ENCODE assay signal across 18 cellular contexts in genomic region chr11:112632866-112633505, GRCh38.
"Had no signal": no experiment of that assay in that cellular context is flagged by ENCODE, and none has a peak within 500 bp of the region (broad histone marks: within the 10 kb centered on the region; RNA-seq: fewer than 3 reads in every experiment).

No MANE protein-coding gene starts in this region.

- DNase-seq: activated CD4-positive, alpha-beta memory T cell treated with anti-CD3 and anti-CD28 coated beads, Interleukin-2, amount 10 ng/mL, durations not matched to agents 7 days and 5 days; activated CD4-positive, alpha-beta T cell treated with anti-CD3 and anti-CD28 coated beads for 4 hours; activated naive CD4-positive, alpha-beta T cell treated with anti-CD3 and anti-CD28 coated beads, Interleukin-2, amount 10 ng/mL, durations not matched to agents 7 days and 5 days; activated naive CD8-positive, alpha-beta T cell treated with anti-CD3 and anti-CD28 coated beads, Interleukin-2, amount 50 U/mL, for 24 hours; activated T-cell treated with anti-CD3 and anti-CD28 coated beads, Interleukin-2, amount 50 U/mL, for 24 hours; anterior cingulate cortex; effector CD8-positive, alpha-beta T cell; foreskin fibroblast; stimulated activated CD4-positive, alpha-beta T cell treated with anti-CD3 and anti-CD28 coated beads, Interleukin-1b, Interleukin-23, amount 100 ng/mL, for 48 hours; stimulated activated CD8-positive, alpha-beta memory T cell treated with anti-CD3 and anti-CD28 coated beads, Interleukin-4, amount 100 ng/mL, for 48 hours; stimulated activated naive CD4-positive, alpha-beta T cell; T-cell had no signal

- H3K4me2 ChIP-seq: hepatocyte had no signal

- H3K4me3 Mint-ChIP-seq: activated CD4-positive, alpha-beta memory T cell treated with anti-CD3 and anti-CD28 coated beads, Interleukin-2, amount 10 ng/mL, durations not matched to agents 7 days and 5 days; activated naive CD4-positive, alpha-beta T cell treated with anti-CD3 and anti-CD28 coated beads, Interleukin-2, amount 10 ng/mL, durations not matched to agents 7 days and 5 days; activated naive CD8-positive, alpha-beta T cell treated with anti-CD3 and anti-CD28 coated beads, Interleukin-2, amount 50 U/mL, for 24 hours; activated T-cell treated with anti-CD3 and anti-CD28 coated beads, Interleukin-2, amount 50 U/mL, for 24 hours; dendritic cell treated with granulocyte-macrophage colony-stimulating factor and Interleukin-4, amounts not matched to agents 40 ng/mL and 50 ng/mL, for 4 days; mesothelial cell of epicardium; natural killer cell treated with Interleukin-12 subunit alpha and Interleukin-12 subunit beta and Interleukin-15 and Interleukin-18, amount 100 ng/mL, for 72 hours; T-cell; WTC11 had no signal

- H3K4me3 ChIP-seq: hepatocyte, lung had no signal

- H3K4me1 Mint-ChIP-seq: activated CD4-positive, alpha-beta memory T cell treated with anti-CD3 and anti-CD28 coated beads, Interleukin-2, amount 10 ng/mL, durations not matched to agents 7 days and 5 days; activated naive CD4-positive, alpha-beta T cell treated with anti-CD3 and anti-CD28 coated beads, Interleukin-2, amount 10 ng/mL, durations not matched to agents 7 days and 5 days; activated naive CD8-positive, alpha-beta T cell treated with anti-CD3 and anti-CD28 coated beads, Interleukin-2, amount 50 U/mL, for 24 hours; T-cell had no signal

- H3K36me3 Mint-ChIP-seq: activated naive CD4-positive, alpha-beta T cell treated with anti-CD3 and anti-CD28 coated beads, Interleukin-2, amount 10 ng/mL, durations not matched to agents 7 days and 5 days; mesothelial cell of epicardium; natural killer cell treated with Interleukin-12 subunit alpha and Interleukin-12 subunit beta and Interleukin-15 and Interleukin-18, amount 100 ng/mL, for 72 hours; T-cell; WTC11 had no signal

- ATAC-seq: activated naive CD8-positive, alpha-beta T cell treated with anti-CD3 and anti-CD28 coated beads, Interleukin-2, amount 50 U/mL, for 24 hours; natural killer cell treated with Interleukin-12 subunit alpha and Interleukin-12 subunit beta and Interleukin-15 and Interleukin-18, amount 100 ng/mL, for 72 hours; T-cell; WTC11 had no signal

- H3K9me3 Mint-ChIP-seq: activated CD4-positive, alpha-beta memory T cell treated with anti-CD3 and anti-CD28 coated beads, Interleukin-2, amount 10 ng/mL, durations not matched to agents 7 days and 5 days; activated naive CD4-positive, alpha-beta T cell treated with anti-CD3 and anti-CD28 coated beads, Interleukin-2, amount 10 ng/mL, durations not matched to agents 7 days and 5 days; activated naive CD8-positive, alpha-beta T cell treated with anti-CD3 and anti-CD28 coated beads, Interleukin-2, amount 50 U/mL, for 24 hours; activated T-cell treated with anti-CD3 and anti-CD28 coated beads, Interleukin-2, amount 50 U/mL, for 24 hours; dendritic cell treated with granulocyte-macrophage colony-stimulating factor and Interleukin-4, amounts not matched to agents 40 ng/mL and 50 ng/mL, for 4 days; mesothelial cell of epicardium; natural killer cell treated with Interleukin-12 subunit alpha and Interleukin-12 subunit beta and Interleukin-15 and Interleukin-18, amount 100 ng/mL, for 72 hours; T-cell had no signal

- H2AFZ ChIP-seq: hepatocyte had no signal

- H3K27ac ChIP-seq: hepatocyte had no signal

- H3K79me2 ChIP-seq: hepatocyte had no signal

- H3K27ac Mint-ChIP-seq: activated CD4-positive, alpha-beta memory T cell treated with anti-CD3 and anti-CD28 coated beads, Interleukin-2, amount 10 ng/mL, durations not matched to agents 7 days and 5 days; activated naive CD4-positive, alpha-beta T cell treated with anti-CD3 and anti-CD28 coated beads, Interleukin-2, amount 10 ng/mL, durations not matched to agents 7 days and 5 days; activated naive CD8-positive, alpha-beta T cell treated with anti-CD3 and anti-CD28 coated beads, Interleukin-2, amount 50 U/mL, for 24 hours; activated T-cell treated with anti-CD3 and anti-CD28 coated beads, Interleukin-2, amount 50 U/mL, for 24 hours; dendritic cell treated with granulocyte-macrophage colony-stimulating factor and Interleukin-4, amounts not matched to agents 40 ng/mL and 50 ng/mL, for 4 days; mesothelial cell of epicardium; natural killer cell treated with Interleukin-12 subunit alpha and Interleukin-12 subunit beta and Interleukin-15 and Interleukin-18, amount 100 ng/mL, for 72 hours; T-cell; WTC11 had no signal
